Comparison of ENCODE assay signal across 10 cellular contexts in the genomic region with DNA sequence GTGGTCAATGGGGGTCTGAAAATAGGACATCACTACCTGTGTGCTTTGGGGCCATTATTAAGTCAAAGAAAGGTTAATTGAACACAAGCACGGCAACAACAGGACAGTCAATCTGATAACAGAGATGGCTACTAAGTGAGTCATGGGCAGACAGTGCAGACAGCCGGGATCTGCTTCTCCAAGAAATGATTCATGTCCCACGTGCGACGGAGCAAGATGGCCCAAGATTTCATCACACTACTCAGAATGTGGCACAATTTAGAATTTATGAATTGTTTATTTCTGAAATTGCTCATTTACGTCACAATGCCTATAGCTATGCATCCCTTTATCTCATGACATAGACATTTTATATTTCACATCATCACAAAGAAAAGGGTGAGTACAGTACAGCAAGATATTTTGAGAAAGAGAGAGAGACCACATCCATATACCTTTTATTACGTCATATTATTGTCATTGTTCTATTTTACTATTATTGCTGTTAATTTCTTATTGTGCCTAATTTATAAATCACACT.
DNase-seq lines count a peak whose midpoint lies in the region; TF ChIP-seq lines count a peak whose summit lies in the region.
"Had no signal": no experiment of that assay in that cellular context is flagged by ENCODE, and none has a peak within 500 bp of the region (broad histone marks: within the 10 kb centered on the region; RNA-seq: fewer than 3 reads in every experiment).

No MANE protein-coding gene starts in this region.

- H3K4me3 ChIP-seq in epithelial cell of proximal tubule (ENCODE audit: low read depth, low read length), result no peak overlapping the region

- TF ChIP-seq CTCF in epithelial cell of proximal tubule (conservative IDR thresholded peaks at IDR 0.05; ENCODE audit: low read depth, low read length), result no peak

- DNase-seq in H4 (ENCODE audit: low spot score) (peak; percentile 69), epithelial cell of proximal tubule (ENCODE audit: low read depth) (peak; percentile 66), pulmonary artery endothelial cell (ENCODE audit: low read depth, low spot score) (peak; percentile 48), T-helper 9 cell (no peak), HuH-7.5 (ENCODE audit: low spot score) (no peak), DMS114 treated with DMSO at 0.1 percent for 48 hours (lab: John Stamatoyannopoulos, UW; ENCODE audit: unreplicated experiment) (no peak), NCI-H2196 (lab: John Stamatoyannopoulos, UW; ENCODE audit: unreplicated experiment) (no peak)
- DNase-seq: activated naive CD8-positive, alpha-beta T cell treated with anti-CD3 and anti-CD28 coated beads for 36 hours; NCI-H446 had no signal

TF ChIP-seq in PFSK-1, 5 proteins besides CTCF, POLR2A, EP300 and RAD21:
- TF ChIP-seq, protein P1, sequence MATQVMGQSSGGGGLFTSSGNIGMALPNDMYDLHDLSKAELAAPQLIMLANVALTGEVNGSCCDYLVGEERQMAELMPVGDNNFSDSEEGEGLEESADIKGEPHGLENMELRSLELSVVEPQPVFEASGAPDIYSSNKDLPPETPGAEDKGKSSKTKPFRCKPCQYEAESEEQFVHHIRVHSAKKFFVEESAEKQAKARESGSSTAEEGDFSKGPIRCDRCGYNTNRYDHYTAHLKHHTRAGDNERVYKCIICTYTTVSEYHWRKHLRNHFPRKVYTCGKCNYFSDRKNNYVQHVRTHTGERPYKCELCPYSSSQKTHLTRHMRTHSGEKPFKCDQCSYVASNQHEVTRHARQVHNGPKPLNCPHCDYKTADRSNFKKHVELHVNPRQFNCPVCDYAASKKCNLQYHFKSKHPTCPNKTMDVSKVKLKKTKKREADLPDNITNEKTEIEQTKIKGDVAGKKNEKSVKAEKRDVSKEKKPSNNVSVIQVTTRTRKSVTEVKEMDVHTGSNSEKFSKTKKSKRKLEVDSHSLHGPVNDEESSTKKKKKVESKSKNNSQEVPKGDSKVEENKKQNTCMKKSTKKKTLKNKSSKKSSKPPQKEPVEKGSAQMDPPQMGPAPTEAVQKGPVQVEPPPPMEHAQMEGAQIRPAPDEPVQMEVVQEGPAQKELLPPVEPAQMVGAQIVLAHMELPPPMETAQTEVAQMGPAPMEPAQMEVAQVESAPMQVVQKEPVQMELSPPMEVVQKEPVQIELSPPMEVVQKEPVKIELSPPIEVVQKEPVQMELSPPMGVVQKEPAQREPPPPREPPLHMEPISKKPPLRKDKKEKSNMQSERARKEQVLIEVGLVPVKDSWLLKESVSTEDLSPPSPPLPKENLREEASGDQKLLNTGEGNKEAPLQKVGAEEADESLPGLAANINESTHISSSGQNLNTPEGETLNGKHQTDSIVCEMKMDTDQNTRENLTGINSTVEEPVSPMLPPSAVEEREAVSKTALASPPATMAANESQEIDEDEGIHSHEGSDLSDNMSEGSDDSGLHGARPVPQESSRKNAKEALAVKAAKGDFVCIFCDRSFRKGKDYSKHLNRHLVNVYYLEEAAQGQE (IDR thresholded peaks at IDR 0.05; ENCODE audit: insufficient read depth in 1 of 2, low read depth in 2 of 2, low read length in 2 of 2), result 0 out of 4 replicates have a peak, but pooled peaks of 1 of the 2 experiments have one; percentile 34
- no peak for TF ChIP-seq TAF1 (IDR thresholded peaks at IDR 0.05; ENCODE audit: borderline replicate concordance, insufficient read depth, low read length)
- peak; percentile 89; the same call in 1 of the 2 replicates for TF ChIP-seq SIN3A (IDR thresholded peaks at IDR 0.05; ENCODE audit: borderline replicate concordance, insufficient read depth, low read length)
- peak; percentile 54; the same call in 1 of the 2 replicates for TF ChIP-seq POLR2AphosphoS5 (IDR thresholded peaks at IDR 0.05; ENCODE audit: low read depth, low read length)
- peak; percentile 34 for TF ChIP-seq FOXP2 (optimal IDR thresholded peaks at IDR 0.05; ENCODE audit: borderline replicate concordance, extremely low read depth, extremely low read length, insufficient read depth)

Comparison
In these comparisons a context has a peak if more than half of its experiments do, and no peak if none do; other contexts are left out.
1. DNase-seq: peak in H4 (single experiment), epithelial cell of proximal tubule (single experiment) and pulmonary artery endothelial cell (single experiment); none in T-helper 9 cell (single experiment), HuH-7.5 (single experiment), DMS114 treated with DMSO at 0.1 percent for 48 hours (single experiment) and NCI-H2196 (single experiment).